Comparison of ENCODE assay signal across 17 cellular contexts in the genomic region with DNA sequence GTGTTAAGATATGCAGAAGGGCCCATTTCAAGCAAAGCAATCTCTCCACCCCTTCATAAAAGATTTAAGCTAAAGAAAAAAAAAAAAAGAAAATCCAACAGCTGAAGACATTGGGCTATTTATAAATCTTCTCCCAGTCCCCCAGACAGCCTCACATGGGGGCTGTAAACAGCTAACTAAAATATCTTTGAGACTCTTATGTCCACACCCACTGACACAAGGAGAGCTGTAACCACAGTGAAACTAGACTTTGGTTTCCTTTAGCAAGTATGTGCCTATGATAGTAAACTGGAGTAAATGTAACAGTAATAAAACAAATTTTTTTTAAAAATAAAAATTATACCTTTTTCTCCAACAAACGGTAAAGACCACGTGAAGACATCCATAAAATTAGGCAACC. TPM values are rescaled to one million over a fixed set of nuclear protein-coding genes. Genes with fewer than 3 reads are reported as not detected.
"Had no signal": no experiment of that assay in that cellular context is flagged by ENCODE, and none has a peak within 500 bp of the region (broad histone marks: within the 10 kb centered on the region; RNA-seq: fewer than 3 reads in every experiment).

No MANE protein-coding gene starts in this region.

- H3K4me3 ChIP-seq: ascending aorta, breast epithelium, heart left ventricle, sigmoid colon, thyroid gland had no signal

- H3K9me3 ChIP-seq: ascending aorta, breast epithelium, heart left ventricle, sigmoid colon, thyroid gland had no signal

- H3K4me1 ChIP-seq: breast epithelium, sigmoid colon, thyroid gland had no signal

- H3K27ac ChIP-seq: ascending aorta, breast epithelium, heart left ventricle, sigmoid colon, thyroid gland had no signal

- DNase-seq: activated CD4-positive, alpha-beta T cell treated with anti-CD3 and anti-CD28 coated beads, Interleukin-2, amount 10 ng/mL, durations not matched to agents 24 days and 14 days; activated CD4-positive, CD25-positive, alpha-beta regulatory T cell; activated CD8-positive, alpha-beta T cell treated with anti-CD3 and anti-CD28 coated beads, Interleukin-2, amount 10 ng/mL, durations not matched to agents 7 days and 5 days; activated naive CD4-positive, alpha-beta T cell treated with Interleukin-2 at 50 U/mL for 16 hours; effector memory CD4-positive, alpha-beta T cell; heart left ventricle; mesendoderm; nephron progenitor cell; occipital lobe; sigmoid colon; stimulated activated CD4-positive, alpha-beta T cell treated with anti-CD3 and anti-CD28 coated beads, Interleukin-12 subunit alpha, Interleukin-12 subunit beta, amount 100 ng/mL, for 4 hours; stimulated activated CD4-positive, alpha-beta T cell treated with anti-CD3 and anti-CD28 coated beads, Interleukin-2, amount 100 ng/mL, for 24 hours; thyroid gland had no signal

- H3K27me3 ChIP-seq: ascending aorta, breast epithelium, heart left ventricle, sigmoid colon, thyroid gland had no signal

- FAIRE-seq: urothelium cell line had no signal

- ATAC-seq: activated CD8-positive, alpha-beta T cell treated with anti-CD3 and anti-CD28 coated beads, Interleukin-2, amount 10 ng/mL, durations not matched to agents 7 days and 5 days; heart left ventricle; stimulated activated memory B cell treated with anti-CD40 and anti-IgM and Interleukin-4, amounts not matched to agents 10 μg/mL and 1 μg/mL and 100 μg/mL, for 72 hours had no signal

RNA-seq across cellular contexts. Expression of a gene that starts 33.8 kb away (rescaled TPM):
- total RNA-seq: ascending aorta had no signal
